ENCODE assay signal across 2 cellular contexts in genomic region chr3:5687230-5687629, GRCh38.
TF ChIP-seq lines count a peak whose summit lies in the region.

No MANE protein-coding gene starts in this region.

TF ChIP-seq in HCT116, 20 proteins besides CTCF, POLR2A, EP300 and RAD21:
- TF ChIP-seq SP1 (IDR thresholded peaks at IDR 0.05; ENCODE audit: low read depth) (no peak), ATF3 (IDR thresholded peaks at IDR 0.05) (no peak), SRF (IDR thresholded peaks at IDR 0.05; ENCODE audit: low read depth) (no peak), REST (IDR thresholded peaks at IDR 0.05; ENCODE audit: low read depth) (no peak), ELF1 (IDR thresholded peaks at IDR 0.05; ENCODE audit: borderline replicate concordance, low read depth) (no peak), EZH2 (IDR thresholded peaks at IDR 0.05) (no peak), CEBPB (IDR thresholded peaks at IDR 0.05; ENCODE audit: low read depth) (no peak), YY1 (IDR thresholded peaks at IDR 0.05; ENCODE audit: extremely low read depth, insufficient replicate concordance, low read depth, low read length) (no peak), EGR1 (IDR thresholded peaks at IDR 0.05; ENCODE audit: low read depth) (no peak), JUND (IDR thresholded peaks at IDR 0.05) (peak; percentile 7; the same call in 1 of the 2 replicates), CBX3 (IDR thresholded peaks at IDR 0.05; ENCODE audit: low read depth) (no peak), POLR2AphosphoS5 (IDR thresholded peaks at IDR 0.05; ENCODE audit: low read depth, low read length) (peak; percentile 42)

TF ChIP-seq in GM12878, 131 proteins besides CTCF, POLR2A, EP300 and RAD21:
- TF ChIP-seq MEF2B (IDR thresholded peaks at IDR 0.05; ENCODE audit: partially characterized antibody, poor library complexity, severe bottlenecking) = peak; percentile 38
- no peak for TF ChIP-seq CREB1 (IDR thresholded peaks at IDR 0.05; ENCODE audit: low read depth)
- no peak for TF ChIP-seq HCFC1 (IDR thresholded peaks at IDR 0.05; ENCODE audit: low read length)
- peak; percentile 42; the same call in 1 of the 2 replicates for TF ChIP-seq IKZF1 (conservative IDR thresholded peaks at IDR 0.05)
- no peak for TF ChIP-seq SREBF2 (IDR thresholded peaks at IDR 0.05; ENCODE audit: low read length)
- no peak for TF ChIP-seq KDM1A (IDR thresholded peaks at IDR 0.05; ENCODE audit: borderline replicate concordance)
- no peak for TF ChIP-seq EGR1 (IDR thresholded peaks at IDR 0.05; ENCODE audit: borderline replicate concordance in 1 of 2, low read depth in 2 of 2, low read length in 2 of 2)
- TF ChIP-seq SIX5 (IDR thresholded peaks at IDR 0.05; ENCODE audit: low read depth, low read length, severe bottlenecking) = no peak
- TF ChIP-seq MXI1 (IDR thresholded peaks at IDR 0.05; ENCODE audit: low read depth, low read length) = no peak
- no peak for TF ChIP-seq WRNIP1 (IDR thresholded peaks at IDR 0.05; ENCODE audit: borderline replicate concordance, low read depth, low read length)
- no peak for TF ChIP-seq PAX5 (IDR thresholded peaks at IDR 0.05; ENCODE audit: borderline replicate concordance, low read depth, low read length)
- TF ChIP-seq CEBPZ (IDR thresholded peaks at IDR 0.05; ENCODE audit: low read depth, low read length) = no peak
- 0 out of 2 replicates have a peak, but pooled peaks have one; percentile 17 for TF ChIP-seq DPF2 (IDR thresholded peaks at IDR 0.05)
- peak; percentile 16 to 27; a peak in 2 of 4 replicates for TF ChIP-seq IKZF2 (IDR thresholded peaks at IDR 0.05)
- no peak for TF ChIP-seq ELK1 (IDR thresholded peaks at IDR 0.05; ENCODE audit: low read depth, low read length)
TF ChIP-seq in GM12878: peak in this region for 4.
